Comparison of ENCODE assay signal across 2 cellular contexts in the genomic region with DNA sequence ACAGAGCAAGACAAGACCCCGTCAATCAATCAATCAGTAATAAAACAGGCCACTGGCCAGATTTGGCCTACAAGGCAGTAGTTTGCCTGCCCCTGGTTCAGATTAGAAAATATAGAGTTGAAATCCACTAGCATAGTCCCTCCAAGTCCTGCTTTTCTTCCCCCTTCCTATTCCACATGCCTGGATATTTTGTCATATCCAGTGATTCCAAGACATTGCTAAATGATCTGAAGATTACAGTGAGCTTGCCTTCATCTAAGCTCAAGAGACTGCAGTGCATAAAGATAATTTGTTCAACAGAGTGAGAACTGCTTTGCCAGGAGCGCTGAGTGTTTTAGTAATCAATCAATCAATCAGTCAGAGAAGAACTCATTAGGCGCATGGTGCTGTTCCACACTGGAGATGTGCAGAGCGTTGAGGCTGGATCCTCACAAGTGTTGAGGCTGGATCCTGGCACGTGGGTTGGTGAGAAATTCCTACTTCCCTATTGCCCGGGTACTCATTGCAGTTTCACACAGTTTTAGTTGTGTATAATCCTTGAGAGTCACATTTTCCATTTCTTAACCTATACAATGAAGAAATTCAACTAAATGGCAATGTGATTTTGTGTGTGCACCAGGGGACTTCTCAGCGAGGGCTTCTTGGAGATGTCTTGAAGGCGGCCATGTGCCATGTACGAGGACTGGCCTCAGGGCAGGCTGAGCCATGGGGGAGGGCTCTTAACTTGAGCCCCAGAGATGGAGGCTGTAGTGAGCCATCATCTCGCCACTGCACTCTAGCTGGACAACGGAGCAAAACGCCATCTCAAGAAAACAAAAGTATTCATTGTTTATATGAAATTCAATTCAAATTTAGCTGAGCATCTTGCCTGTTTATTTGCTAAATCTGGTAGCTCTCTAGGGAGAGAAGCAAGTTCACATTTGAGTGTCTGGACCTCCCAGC.
A peak's percentile ranks its signal among the peaks of the same experiment; 100 is the strongest.
TF ChIP-seq lines count a peak whose summit lies in the region.

No MANE protein-coding gene starts in this region.

TF ChIP-seq in HEK293T, 16 proteins besides CTCF, POLR2A, EP300 and RAD21:
- TF ChIP-seq, protein P1, sequence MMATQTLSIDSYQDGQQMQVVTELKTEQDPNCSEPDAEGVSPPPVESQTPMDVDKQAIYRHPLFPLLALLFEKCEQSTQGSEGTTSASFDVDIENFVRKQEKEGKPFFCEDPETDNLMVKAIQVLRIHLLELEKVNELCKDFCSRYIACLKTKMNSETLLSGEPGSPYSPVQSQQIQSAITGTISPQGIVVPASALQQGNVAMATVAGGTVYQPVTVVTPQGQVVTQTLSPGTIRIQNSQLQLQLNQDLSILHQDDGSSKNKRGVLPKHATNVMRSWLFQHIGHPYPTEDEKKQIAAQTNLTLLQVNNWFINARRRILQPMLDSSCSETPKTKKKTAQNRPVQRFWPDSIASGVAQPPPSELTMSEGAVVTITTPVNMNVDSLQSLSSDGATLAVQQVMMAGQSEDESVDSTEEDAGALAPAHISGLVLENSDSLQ (IDR thresholded peaks at IDR 0.05) = 0 out of 2 replicates have a peak, but pooled peaks have one; percentile 30
- TF ChIP-seq SP1 (IDR thresholded peaks at IDR 0.05) = no peak

TF ChIP-seq in GM12878, 131 proteins besides CTCF, POLR2A, EP300 and RAD21 (continued from another document):
- TF ChIP-seq, protein P2, sequence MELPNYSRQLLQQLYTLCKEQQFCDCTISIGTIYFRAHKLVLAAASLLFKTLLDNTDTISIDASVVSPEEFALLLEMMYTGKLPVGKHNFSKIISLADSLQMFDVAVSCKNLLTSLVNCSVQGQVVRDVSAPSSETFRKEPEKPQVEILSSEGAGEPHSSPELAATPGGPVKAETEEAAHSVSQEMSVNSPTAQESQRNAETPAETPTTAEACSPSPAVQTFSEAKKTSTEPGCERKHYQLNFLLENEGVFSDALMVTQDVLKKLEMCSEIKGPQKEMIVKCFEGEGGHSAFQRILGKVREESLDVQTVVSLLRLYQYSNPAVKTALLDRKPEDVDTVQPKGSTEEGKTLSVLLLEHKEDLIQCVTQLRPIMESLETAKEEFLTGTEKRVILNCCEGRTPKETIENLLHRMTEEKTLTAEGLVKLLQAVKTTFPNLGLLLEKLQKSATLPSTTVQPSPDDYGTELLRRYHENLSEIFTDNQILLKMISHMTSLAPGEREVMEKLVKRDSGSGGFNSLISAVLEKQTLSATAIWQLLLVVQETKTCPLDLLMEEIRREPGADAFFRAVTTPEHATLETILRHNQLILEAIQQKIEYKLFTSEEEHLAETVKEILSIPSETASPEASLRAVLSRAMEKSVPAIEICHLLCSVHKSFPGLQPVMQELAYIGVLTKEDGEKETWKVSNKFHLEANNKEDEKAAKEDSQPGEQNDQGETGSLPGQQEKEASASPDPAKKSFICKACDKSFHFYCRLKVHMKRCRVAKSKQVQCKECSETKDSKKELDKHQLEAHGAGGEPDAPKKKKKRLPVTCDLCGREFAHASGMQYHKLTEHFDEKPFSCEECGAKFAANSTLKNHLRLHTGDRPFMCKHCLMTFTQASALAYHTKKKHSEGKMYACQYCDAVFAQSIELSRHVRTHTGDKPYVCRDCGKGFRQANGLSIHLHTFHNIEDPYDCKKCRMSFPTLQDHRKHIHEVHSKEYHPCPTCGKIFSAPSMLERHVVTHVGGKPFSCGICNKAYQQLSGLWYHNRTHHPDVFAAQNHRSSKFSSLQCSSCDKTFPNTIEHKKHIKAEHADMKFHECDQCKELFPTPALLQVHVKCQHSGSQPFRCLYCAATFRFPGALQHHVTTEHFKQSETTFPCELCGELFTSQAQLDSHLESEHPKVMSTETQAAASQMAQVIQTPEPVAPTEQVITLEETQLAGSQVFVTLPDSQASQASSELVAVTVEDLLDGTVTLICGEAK (IDR thresholded peaks at IDR 0.05; ENCODE audit: borderline replicate concordance) = no peak
- TF ChIP-seq PBX3 (IDR thresholded peaks at IDR 0.05; ENCODE audit: insufficient replicate concordance, low read depth, low read length) (peak; percentile 7), SUZ12 (IDR thresholded peaks at IDR 0.05; ENCODE audit: unreplicated experiment) (no peak), IKZF1 (conservative IDR thresholded peaks at IDR 0.05) (peak; percentile 72)
- TF ChIP-seq, protein P1 (IDR thresholded peaks at IDR 0.05) = peak; percentile 33; the same call in 1 of the 2 replicates
- TF ChIP-seq, protein P3, sequence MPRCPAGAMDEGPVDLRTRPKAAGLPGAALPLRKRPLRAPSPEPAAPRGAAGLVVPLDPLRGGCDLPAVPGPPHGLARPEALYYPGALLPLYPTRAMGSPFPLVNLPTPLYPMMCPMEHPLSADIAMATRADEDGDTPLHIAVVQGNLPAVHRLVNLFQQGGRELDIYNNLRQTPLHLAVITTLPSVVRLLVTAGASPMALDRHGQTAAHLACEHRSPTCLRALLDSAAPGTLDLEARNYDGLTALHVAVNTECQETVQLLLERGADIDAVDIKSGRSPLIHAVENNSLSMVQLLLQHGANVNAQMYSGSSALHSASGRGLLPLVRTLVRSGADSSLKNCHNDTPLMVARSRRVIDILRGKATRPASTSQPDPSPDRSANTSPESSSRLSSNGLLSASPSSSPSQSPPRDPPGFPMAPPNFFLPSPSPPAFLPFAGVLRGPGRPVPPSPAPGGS (IDR thresholded peaks at IDR 0.05; ENCODE audit: borderline replicate concordance, insufficient read depth, low read depth, low read length, poor library complexity, severe bottlenecking) = no peak
